ENCODE assay signal across 8 cellular contexts in genomic region chr11:66070604-66071325, GRCh38. TPM values are rescaled to one million over a fixed set of nuclear protein-coding genes. Genes with fewer than 3 reads are reported as not detected.
A peak's percentile ranks its signal among the peaks of the same experiment; 100 is the strongest.
DNase-seq lines count a peak whose midpoint lies in the region; ATAC-seq and TF ChIP-seq lines count a peak whose summit lies in the region.

No MANE protein-coding gene starts in this region.

- H3K4me1 Mint-ChIP-seq in activated CD8-positive, alpha-beta T cell treated with anti-CD3 and anti-CD28 coated beads, Interleukin-2, amount 10 ng/mL, durations not matched to agents 7 days and 5 days (ENCODE audit: low read depth), result peaks cover 65% of the 10 kb centered on the region

- peak overlapping the region; percentile 75 for H3K9ac ChIP-seq in neural cell (ENCODE audit: low read length)

- no peaks in the 10 kb centered on the region for H3K27me3 Mint-ChIP-seq in activated CD8-positive, alpha-beta T cell treated with anti-CD3 and anti-CD28 coated beads, Interleukin-2, amount 10 ng/mL, durations not matched to agents 7 days and 5 days (ENCODE audit: low read depth)

- TF ChIP-seq CTCF in 22Rv1 (IDR thresholded peaks at IDR 0.05), result no peak
- TF ChIP-seq CTCF in GM13976 (IDR thresholded peaks at IDR 0.05; ENCODE audit: borderline replicate concordance, control extremely low read depth, extremely low read depth, insufficient read depth, missing control alignments), result no peak
- no peak for TF ChIP-seq CTCF in fibroblast of the aortic adventitia (IDR thresholded peaks at IDR 0.05; ENCODE audit: insufficient read depth, low read length)
- no peak for TF ChIP-seq CTCF in neural cell (IDR thresholded peaks at IDR 0.05; ENCODE audit: poor library complexity, severe bottlenecking)

- peak overlapping the region; percentile 75 for H3K4me3 ChIP-seq in fibroblast of the aortic adventitia (ENCODE audit: low read depth, low read length)
- peak overlapping the region; percentile 87 for H3K4me3 ChIP-seq in neural cell (ENCODE audit: low read length)

- CTCF ChIA-PET in activated CD8-positive, alpha-beta T cell treated with anti-CD3 and anti-CD28 coated beads, Interleukin-2, amount 10 ng/mL, durations not matched to agents 7 days and 5 days (lab: Charles Lee), result interaction anchor here (0.7 to 8.4 kb wide), 15 partner anchors 9 to 188 kb away, joined by 3 to 116 read pairs (median 7); partner anchors contain the start of gene SF3B2

- no peaks in the 10 kb centered on the region for H4K20me1 ChIP-seq in neural cell (ENCODE audit: insufficient read depth)

- H3K27ac ChIP-seq in 22Rv1, result peak overlapping the region; percentile 78
- H3K27ac ChIP-seq in neural cell (ENCODE audit: low read length), result no peak overlapping the region

- peak; percentile 52 for DNase-seq in GM13976 (ENCODE audit: low spot score)
- peak; percentile 38 for DNase-seq in activated CD8-positive, alpha-beta T cell treated with anti-CD3 and anti-CD28 coated beads, Interleukin-2, amount 10 ng/mL, durations not matched to agents 7 days and 5 days
- peak; percentile 53 for DNase-seq in fibroblast of the aortic adventitia (ENCODE audit: low read depth)
- DNase-seq in NCI-H524 (lab: John Stamatoyannopoulos, UW), result no peak

- peaks cover 24% of the 10 kb centered on the region for H3K79me2 ChIP-seq in neural cell (replicated peaks; ENCODE audit: insufficient read depth, low read length)

- no peaks in the 10 kb centered on the region for H3K9me3 Mint-ChIP-seq in activated CD8-positive, alpha-beta T cell treated with anti-CD3 and anti-CD28 coated beads, Interleukin-2, amount 10 ng/mL, durations not matched to agents 7 days and 5 days (ENCODE audit: insufficient read depth)

- no peaks in the 10 kb centered on the region for H3K9me3 ChIP-seq in neural cell (ENCODE audit: low read length)

- H3K27ac Mint-ChIP-seq in activated CD8-positive, alpha-beta T cell treated with anti-CD3 and anti-CD28 coated beads, Interleukin-2, amount 10 ng/mL, durations not matched to agents 7 days and 5 days, result peak overlapping the region; percentile 88

- peak overlapping the region; percentile 100 for H3K4me2 ChIP-seq in neural cell (ENCODE audit: low read length)

- peak overlapping the region; percentile 89 for H3K4me3 Mint-ChIP-seq in activated CD8-positive, alpha-beta T cell treated with anti-CD3 and anti-CD28 coated beads, Interleukin-2, amount 10 ng/mL, durations not matched to agents 7 days and 5 days

- no peaks in the 10 kb centered on the region for H3K9me2 ChIP-seq in neural cell (ENCODE audit: insufficient read depth, low read length)

- in situ Hi-C loops in GM13976 (cut with MboI; ENCODE audit: low sequenced_read_pairs, unreplicated experiment), result no loop called here

- no peak overlapping the region for H2AFZ ChIP-seq in neural cell (ENCODE audit: low read depth, low read length)

- H3F3A ChIP-seq in neural cell (ENCODE audit: insufficient read depth, low read length, poor library complexity, severe bottlenecking), result peaks cover 4% of the 10 kb centered on the region

- ATAC-seq in HG03439 (IDR thresholded peaks at IDR 0.05; ENCODE audit: unreplicated experiment) (peak; percentile 19), GM18502 (IDR thresholded peaks at IDR 0.05; ENCODE audit: poor library complexity, unreplicated experiment) (no peak)
- ATAC-seq in activated CD8-positive, alpha-beta T cell treated with anti-CD3 and anti-CD28 coated beads, Interleukin-2, amount 10 ng/mL, durations not matched to agents 7 days and 5 days, result peak; percentile 22

- H3K27me3 ChIP-seq in neural cell (ENCODE audit: insufficient read depth, low read depth, low read length), result no peaks in the 10 kb centered on the region

- TF ChIP-seq RAD21 in neural cell (conservative IDR thresholded peaks at IDR 0.05), result no peak

- no peak for TF ChIP-seq EP300 in neural cell (conservative IDR thresholded peaks at IDR 0.05; ENCODE audit: poor library complexity, severe bottlenecking)

- peaks cover 11% of the 10 kb centered on the region for H3K36me3 ChIP-seq in neural cell (ENCODE audit: insufficient read depth, low read length)

- peaks cover 64% of the 10 kb centered on the region for H3K36me3 Mint-ChIP-seq in activated CD8-positive, alpha-beta T cell treated with anti-CD3 and anti-CD28 coated beads, Interleukin-2, amount 10 ng/mL, durations not matched to agents 7 days and 5 days (ENCODE audit: low read depth)

- POLR2A ChIA-PET in activated CD8-positive, alpha-beta T cell treated with anti-CD3 and anti-CD28 coated beads, Interleukin-2, amount 10 ng/mL, durations not matched to agents 7 days and 5 days (lab: Charles Lee), result interaction anchor here (0.5 to 5.0 kb wide), 8 partner anchors 10 to 201 kb away, joined by 3 to 26 read pairs (median 5); partner anchors contain the start of gene SF3B2

TF ChIP-seq in neural cell, 6 proteins besides CTCF, POLR2A, EP300 and RAD21:
- TF ChIP-seq REST (IDR thresholded peaks at IDR 0.05; ENCODE audit: borderline replicate concordance) (no peak), EZH2 (IDR thresholded peaks at IDR 0.05; ENCODE audit: borderline replicate concordance, insufficient read depth, low read length, poor library complexity, severe bottlenecking) (no peak), POLR2AphosphoS5 (IDR thresholded peaks at IDR 0.05) (no peak), MXI1 (conservative IDR thresholded peaks at IDR 0.05; ENCODE audit: poor library complexity, severe bottlenecking) (peak; percentile 14)

RNA-seq across cellular contexts. Expression of gene PACS1, which starts 0.7 kb away (rescaled TPM):
- 10 to 100 TPM; 84.6 to 91.6 TPM for total RNA-seq in activated CD8-positive, alpha-beta T cell treated with anti-CD3 and anti-CD28 coated beads, Interleukin-2, amount 10 ng/mL, durations not matched to agents 7 days and 5 days
- total RNA-seq in fibroblast of the aortic adventitia (ENCODE audit: low replicate concordance), result 18.6 and 31.5 TPM in 2 replicates
- 12.1 and 14.4 TPM in 2 replicates for polyA plus RNA-seq in neural cell
- 55.0 and 58.7 TPM in 2 replicates for polyA minus RNA-seq in neural cell

RNA-seq across cellular contexts. Expression of gene SF3B2, which starts 18.6 kb away (rescaled TPM):
- 100 to 1,000 TPM; 241 to 253 TPM for total RNA-seq in activated CD8-positive, alpha-beta T cell treated with anti-CD3 and anti-CD28 coated beads, Interleukin-2, amount 10 ng/mL, durations not matched to agents 7 days and 5 days
- total RNA-seq in fibroblast of the aortic adventitia (ENCODE audit: low replicate concordance), result 158 and 255 TPM in 2 replicates
- 121 and 145 TPM in 2 replicates for polyA plus RNA-seq in neural cell
- polyA minus RNA-seq in neural cell, result 162 and 165 TPM in 2 replicates

RNA-seq across cellular contexts. Expression of gene GAL3ST3, which starts 21.8 kb away (rescaled TPM):
- not detected for total RNA-seq in activated CD8-positive, alpha-beta T cell treated with anti-CD3 and anti-CD28 coated beads, Interleukin-2, amount 10 ng/mL, durations not matched to agents 7 days and 5 days
- not detected in 2 replicates for total RNA-seq in fibroblast of the aortic adventitia (ENCODE audit: low replicate concordance)
- 16.7 and 17.2 TPM in 2 replicates for polyA plus RNA-seq in neural cell
- 17.5 and 22.6 TPM in 2 replicates for polyA minus RNA-seq in neural cell

RNA-seq across cellular contexts. Expression of gene CATSPER1, which starts 44.5 kb away (rescaled TPM):
- total RNA-seq in activated CD8-positive, alpha-beta T cell treated with anti-CD3 and anti-CD28 coated beads, Interleukin-2, amount 10 ng/mL, durations not matched to agents 7 days and 5 days, result not detected
- total RNA-seq in fibroblast of the aortic adventitia (ENCODE audit: low replicate concordance), result not detected in 2 replicates
- not detected in 2 replicates for polyA plus RNA-seq in neural cell
- not detected in 2 replicates for polyA minus RNA-seq in neural cell

RNA-seq across cellular contexts. Expression of gene CST6, which starts 59.0 kb away (rescaled TPM):
- not detected for total RNA-seq in activated CD8-positive, alpha-beta T cell treated with anti-CD3 and anti-CD28 coated beads, Interleukin-2, amount 10 ng/mL, durations not matched to agents 7 days and 5 days
- total RNA-seq in fibroblast of the aortic adventitia (ENCODE audit: low replicate concordance), result 1.7 TPM in 1 of 2 replicates, not detected in the other
- polyA plus RNA-seq in neural cell, result not detected in 2 replicates
- not detected in 2 replicates for polyA minus RNA-seq in neural cell

Comparison
In these comparisons a context has a peak if more than half of its experiments do, and no peak if none do; other contexts are left out.
1. DNase-seq: peak in GM13976 (single experiment), activated CD8-positive, alpha-beta T cell treated with anti-CD3 and anti-CD28 coated beads, Interleukin-2, amount 10 ng/mL, durations not matched to agents 7 days and 5 days (single experiment) and fibroblast of the aortic adventitia (single experiment); none in NCI-H524 (0 of 2).